Comparison of ENCODE assay signal across 21 cellular contexts in the genomic region with DNA sequence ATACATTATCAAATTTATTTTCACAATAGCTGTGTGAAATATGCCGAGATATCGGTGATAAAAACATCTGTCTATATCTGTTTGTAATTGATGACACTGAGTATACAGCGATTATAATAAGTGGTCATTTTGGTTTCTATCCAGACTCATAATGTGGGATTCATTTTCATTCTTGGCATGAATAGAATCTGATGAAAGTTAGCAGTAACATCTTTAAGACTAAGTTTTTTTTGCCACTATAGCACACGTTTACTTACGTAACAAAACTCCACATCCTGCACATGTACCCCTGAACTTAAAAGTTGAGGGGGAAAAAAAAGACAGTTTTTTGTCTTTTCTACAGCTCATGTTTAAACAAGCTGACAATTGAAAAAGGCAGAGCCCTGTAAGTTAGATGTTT.
"Had no signal": no experiment of that assay in that cellular context is flagged by ENCODE, and none has a peak within 500 bp of the region (broad histone marks: within the 10 kb centered on the region; RNA-seq: fewer than 3 reads in every experiment).

No MANE protein-coding gene starts in this region.

- ATAC-seq: left lung; naive thymus-derived CD8-positive, alpha-beta T cell; sciatic nerve; stimulated activated effector memory CD8-positive, alpha-beta T cell treated with anti-CD3 and anti-CD28 coated beads, Interleukin-12 subunit alpha, Interleukin-12 subunit beta, amount 100 ng/mL, for 72 hours; stimulated activated naive CD8-positive, alpha-beta T cell treated with anti-CD3 and anti-CD28 coated beads, Interleukin-15, amount 100 ng/mL, for 72 hours had no signal

- H3K27ac ChIP-seq: adrenal gland, colonic mucosa, esophagus muscularis mucosa, left lung, neural progenitor cell, tibial artery, WERI-Rb-1 had no signal

- H3K36me3 ChIP-seq: adrenal gland, colonic mucosa, WERI-Rb-1 had no signal

- H3K27me3 ChIP-seq: adrenal gland, colonic mucosa, esophagus muscularis mucosa, left lung, neural progenitor cell, tibial artery had no signal

- H3K9ac ChIP-seq: neural progenitor cell had no signal

- H3K4me2 ChIP-seq: neural progenitor cell had no signal

- H3K9me3 ChIP-seq: adrenal gland, colonic mucosa, esophagus muscularis mucosa, left lung, tibial artery had no signal

- FAIRE-seq: astrocyte had no signal

- DNase-seq: activated CD4-positive, alpha-beta T cell treated with anti-CD3 and anti-CD28 coated beads for 1 hour; activated CD4-positive, alpha-beta T cell treated with anti-CD3 and anti-CD28 coated beads, Interleukin-2, amount 50 U/mL, for 1 hour; activated gamma-delta T cell treated with Interleukin-2 at 50 U/mL for 16 hours; activated T-cell treated with anti-CD3 and anti-CD28 coated beads, Interleukin-2, amount 50 U/mL, for 1 hour; adrenal gland; central memory CD4-positive, alpha-beta T cell; colonic mucosa; foreskin melanocyte; left lung; naive thymus-derived CD8-positive, alpha-beta T cell; small intestine; stimulated activated CD4-positive, alpha-beta T cell treated with anti-CD3 and anti-CD28 coated beads, Interleukin-2, amount 100 ng/mL, for 24 hours; stimulated activated naive CD8-positive, alpha-beta T cell treated with anti-CD3 and anti-CD28 coated beads, Interleukin-15, amount 100 ng/mL, for 72 hours; tibial artery; WERI-Rb-1 had no signal

- H3K4me3 ChIP-seq: adrenal gland, colonic mucosa, esophagus muscularis mucosa, left lung, lung, neural progenitor cell, tibial artery had no signal

- H2AFZ ChIP-seq: neural progenitor cell had no signal

- H3K4me1 ChIP-seq: adrenal gland, colonic mucosa, esophagus muscularis mucosa, left lung, neural progenitor cell, tibial artery had no signal
